Comparison of ENCODE assay signal across 2 cellular contexts in genomic region chr3:49295489-49296058, GRCh38.
TF ChIP-seq lines count a peak whose summit lies in the region.

No MANE protein-coding gene starts in this region.

TF ChIP-seq in GM12878, 131 proteins besides CTCF, POLR2A, EP300 and RAD21:
- TF ChIP-seq DPF2 (IDR thresholded peaks at IDR 0.05) (no peak), ZZZ3 (IDR thresholded peaks at IDR 0.05; ENCODE audit: control insufficient read depth, insufficient read length, low read depth) (no peak), ETV6 (conservative IDR thresholded peaks at IDR 0.05 in 1 of 2, IDR thresholded peaks at IDR 0.05 in 1 of 2; ENCODE audit: borderline replicate concordance in 1 of 2, low read depth in 1 of 2) (no peak), SMC3 (IDR thresholded peaks at IDR 0.05; ENCODE audit: borderline replicate concordance, low read length) (peak; percentile 51; the same call in 1 of the 2 replicates), ZBTB33 (IDR thresholded peaks at IDR 0.05) (peak; percentile 96), RUNX3 (IDR thresholded peaks at IDR 0.05; ENCODE audit: low read length) (no peak), ZBED1 (IDR thresholded peaks at IDR 0.05; ENCODE audit: borderline replicate concordance) (no peak), NR2C2 (IDR thresholded peaks at IDR 0.05; ENCODE audit: borderline replicate concordance, control insufficient read depth, insufficient read length, low read depth) (no peak), BHLHE40 (IDR thresholded peaks at IDR 0.05; ENCODE audit: borderline replicate concordance in 1 of 2, low read depth in 2 of 2, low read length in 1 of 2) (peak; percentile 21 to 35; a peak in 1 of 4 replicates)

TF ChIP-seq in HepG2, 621 proteins besides CTCF, POLR2A, EP300 and RAD21:
- TF ChIP-seq ZNF10 (CRISPR knock-in tag; IDR thresholded peaks at IDR 0.05; ENCODE audit: borderline replicate concordance, low read depth): no peak
- no peak for TF ChIP-seq ZNF792 (CRISPR knock-in tag; IDR thresholded peaks at IDR 0.05)
- peak; percentile 74 for TF ChIP-seq STAG1 (CRISPR knock-in tag; IDR thresholded peaks at IDR 0.05)
- no peak for TF ChIP-seq ZNF772 (CRISPR knock-in tag; IDR thresholded peaks at IDR 0.05)
- TF ChIP-seq PRDM4 (CRISPR knock-in tag; IDR thresholded peaks at IDR 0.05; ENCODE audit: borderline replicate concordance): no peak
- TF ChIP-seq ZBTB33 (CRISPR knock-in tag; IDR thresholded peaks at IDR 0.05): peak; percentile 89
- peak; percentile 31; the same call in 1 of the 2 replicates for TF ChIP-seq SMC3 (IDR thresholded peaks at IDR 0.05; ENCODE audit: low read length)
- TF ChIP-seq ZNF7 (CRISPR knock-in tag; IDR thresholded peaks at IDR 0.05): peak; percentile 29; the same call in 1 of the 2 replicates
